In genomic region chr7:30285067-30285530, GRCh38 we compare ENCODE assay signal across 8 cellular contexts. TPM values are rescaled to one million over a fixed set of nuclear protein-coding genes. Genes with fewer than 3 reads are reported as not detected.
DNase-seq lines count a peak whose midpoint lies in the region; ATAC-seq and TF ChIP-seq lines count a peak whose summit lies in the region.

No MANE protein-coding gene starts in this region.

- H3K27ac Mint-ChIP-seq in activated naive CD4-positive, alpha-beta T cell treated with anti-CD3 and anti-CD28 coated beads, Interleukin-2, amount 50 U/mL, for 24 hours: no peak overlapping the region

- H3K36me3 ChIP-seq in OCI-LY7 (ENCODE audit: insufficient read depth, low read length) (no peaks in the 10 kb centered on the region), cardiac muscle cell (no peaks in the 10 kb centered on the region)

- H3K27me3 ChIP-seq in cardiac muscle cell: no peaks in the 10 kb centered on the region

- CTCF ChIA-PET in OCI-LY7 (lab: Charles Lee; ENCODE audit: unreplicated experiment): no interaction called here

- peak; percentile 71 for DNase-seq in OCI-LY7 (ENCODE audit: low spot score)
- peak; percentile 52 to 62 for DNase-seq in cardiac muscle cell (ENCODE audit: low read depth in 1 of 2, low spot score in 1 of 2)
- peak; percentile 63 for DNase-seq in sciatic nerve (ENCODE audit: low spot score)
- DNase-seq in NCI-H187 treated with DMSO at 0.1 percent for 48 hours (lab: John Stamatoyannopoulos, UW): no peak
- no peak for DNase-seq in A172 (ENCODE audit: low spot score)

- ATAC-seq in GM18520 (IDR thresholded peaks at IDR 0.05; ENCODE audit: unreplicated experiment) (peak; percentile 19), HG02678 (IDR thresholded peaks at IDR 0.05; ENCODE audit: unreplicated experiment) (peak; percentile 17), sciatic nerve (no peak)

- H3K9me3 Mint-ChIP-seq in activated naive CD4-positive, alpha-beta T cell treated with anti-CD3 and anti-CD28 coated beads, Interleukin-2, amount 50 U/mL, for 24 hours: no peaks in the 10 kb centered on the region

- no TSS peak for BruUV-seq in OCI-LY7 (replicated peaks; lab: Mats Ljungman, UMichigan)

- POLR2A ChIA-PET in OCI-LY7 (lab: Charles Lee): interaction anchor here (1.7 kb wide), 1 partner anchor 46 kb away, joined by 4 read pairs; no protein-coding TSS in a partner anchor

- peak overlapping the region; percentile 56; the same call in 1 of the 2 replicates for H3K4me2 ChIP-seq in OCI-LY7 (ENCODE audit: low read length)

- peaks cover 12% of the 10 kb centered on the region for H4K20me1 ChIP-seq in OCI-LY7 (ENCODE audit: insufficient read depth, low read length)

- peak overlapping the region; percentile 27; the same call in 1 of the 2 replicates for H2AFZ ChIP-seq in OCI-LY7 (ENCODE audit: low read length)

- H3K27ac ChIP-seq in OCI-LY7 (ENCODE audit: low read depth, low read length, poor library complexity, severe bottlenecking) (peak overlapping the region; percentile 85), cardiac muscle cell (peak overlapping the region; percentile 93)

- H3K4me1 ChIP-seq in OCI-LY7 (ENCODE audit: insufficient read depth, low read length, poor library complexity, severe bottlenecking): peaks cover 56% of the 10 kb centered on the region
- H3K4me1 ChIP-seq in cardiac muscle cell (ENCODE audit: low read depth): peaks cover 15% of the 10 kb centered on the region

- no peaks in the 10 kb centered on the region for H3K36me3 Mint-ChIP-seq in activated naive CD4-positive, alpha-beta T cell treated with anti-CD3 and anti-CD28 coated beads, Interleukin-2, amount 50 U/mL, for 24 hours

- H3K4me3 Mint-ChIP-seq in activated naive CD4-positive, alpha-beta T cell treated with anti-CD3 and anti-CD28 coated beads, Interleukin-2, amount 50 U/mL, for 24 hours: peak overlapping the region; percentile 81

- H3K4me1 Mint-ChIP-seq in activated naive CD4-positive, alpha-beta T cell treated with anti-CD3 and anti-CD28 coated beads, Interleukin-2, amount 50 U/mL, for 24 hours: peaks cover 53% of the 10 kb centered on the region

- H3K79me2 ChIP-seq in OCI-LY7 (ENCODE audit: insufficient read depth, low read depth, low read length): peaks cover 42% of the 10 kb centered on the region

- H3K9me3 ChIP-seq in OCI-LY7 (ENCODE audit: low read length) (no peaks in the 10 kb centered on the region), cardiac muscle cell (ENCODE audit: low read depth) (no peaks in the 10 kb centered on the region)

- TF ChIP-seq CTCF in OCI-LY7 (conservative IDR thresholded peaks at IDR 0.05; ENCODE audit: low read length) (0 out of 2 replicates have a peak, but pooled peaks have one; percentile 1), cardiac muscle cell (IDR thresholded peaks at IDR 0.05; ENCODE audit: low read depth, low read length) (no peak)

- no peaks in the 10 kb centered on the region for H3K27me3 Mint-ChIP-seq in activated naive CD4-positive, alpha-beta T cell treated with anti-CD3 and anti-CD28 coated beads, Interleukin-2, amount 50 U/mL, for 24 hours

- H3K4me3 ChIP-seq in OCI-LY7 (ENCODE audit: low read depth, low read length, poor library complexity, severe bottlenecking): peak overlapping the region; percentile 81
- peak overlapping the region; percentile 96 for H3K4me3 ChIP-seq in cardiac muscle cell

- intact Hi-C loops in OCI-LY7 (cut with micrococcal nuclease; ENCODE audit: unreplicated experiment): no loop called here
- intact Hi-C loops in sciatic nerve (cut with DNase I): no loop called here

- no peaks in the 10 kb centered on the region for H3K9me2 ChIP-seq in OCI-LY7 (ENCODE audit: insufficient read depth, low read length)

RNA-seq across cellular contexts. Expression of gene ZNRF2, which starts 0.7 kb away (rescaled TPM):
- total RNA-seq in OCI-LY7 (2014; rRNA removed; shearing (Covaris generic)): 18.0 and 24.7 TPM in 2 replicates
- total RNA-seq in OCI-LY7 (2022) (21.2 and 25.7 TPM in 2 replicates), cardiac muscle cell (29.8 and 46.7 TPM in 2 replicates), sciatic nerve (27.8 TPM)
- polyA plus RNA-seq in cardiac muscle cell: 18.6 and 29.5 TPM in 2 replicates
- total RNA-seq in A172 (2014; rRNA removed; shearing (Covaris generic)): 13.1 and 15.0 TPM in 2 replicates

Comparison
In these comparisons a context has a peak if more than half of its experiments do, and no peak if none do; other contexts are left out.
1. DNase-seq: peak in OCI-LY7 (single experiment), cardiac muscle cell (2 of 2) and sciatic nerve (single experiment); none in NCI-H187 treated with DMSO at 0.1 percent for 48 hours (single experiment) and A172 (single experiment).